ENCODE assay signal across 8 cellular contexts in the genomic region with DNA sequence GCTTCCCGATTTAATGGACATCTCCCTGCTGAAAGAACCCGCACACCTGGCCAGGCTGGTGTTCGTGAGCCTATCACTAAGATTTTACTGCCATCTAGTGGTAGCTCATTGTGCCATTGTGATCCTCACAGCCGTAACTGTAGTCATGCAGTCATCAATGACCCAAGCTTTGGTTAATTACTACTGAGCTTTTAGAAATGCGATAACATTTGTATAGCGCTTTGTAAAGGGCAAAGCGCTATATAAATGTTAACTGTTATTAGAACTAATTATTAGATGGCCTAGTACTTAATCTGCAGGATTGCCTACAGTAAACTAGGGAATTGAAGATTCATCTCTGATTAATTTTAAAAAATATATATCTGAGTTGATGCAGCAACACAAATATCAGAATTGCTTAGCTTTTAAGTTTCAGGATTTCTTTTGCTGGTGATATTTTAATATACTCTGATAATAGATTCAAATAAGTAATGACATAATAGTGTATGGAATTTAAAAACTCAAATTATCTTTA.
DNase-seq lines count a peak whose midpoint lies in the region; ATAC-seq, FAIRE-seq and TF ChIP-seq lines count a peak whose summit lies in the region.

No MANE protein-coding gene starts in this region.

- peak; percentile 92 to 96 for TF ChIP-seq CTCF in GM23338 (conservative IDR thresholded peaks at IDR 0.05; ENCODE audit: low read depth in 2 of 2)
- TF ChIP-seq CTCF in KMS-11 (conservative IDR thresholded peaks at IDR 0.05; ENCODE audit: low read depth, low read length): peak; percentile 90
- peak; percentile 54 for TF ChIP-seq CTCF in Panc1 (IDR thresholded peaks at IDR 0.05)
- peak; percentile 92 for TF ChIP-seq CTCF in foreskin keratinocyte (conservative IDR thresholded peaks at IDR 0.05)
- peak; percentile 54 to 73 (median 65) for TF ChIP-seq CTCF in pancreas (IDR thresholded peaks at IDR 0.05)
- TF ChIP-seq CTCF in uterus (IDR thresholded peaks at IDR 0.05): peak; percentile 77 to 86 (median 84)

- H3K36me3 ChIP-seq in GM23338 (ENCODE audit: insufficient read depth) (no peaks in the 10 kb centered on the region), KMS-11 (ENCODE audit: insufficient read depth) (no peaks in the 10 kb centered on the region), Panc1 (ENCODE audit: control insufficient read depth, insufficient read depth, low read length) (no peaks in the 10 kb centered on the region), pancreas (no peaks in the 10 kb centered on the region), uterus (no peaks in the 10 kb centered on the region)

- CTCF ChIA-PET in Panc1 (lab: Charles Lee): interaction anchor here (0.9 kb wide), 1 partner anchor 317 kb away, joined by 3 read pairs; no protein-coding TSS in a partner anchor

- BruUV-seq in Panc1 (replicated peaks; lab: Mats Ljungman, UMichigan): no TSS peak

- peak; percentile 97 for FAIRE-seq in G401.6 (lab: Jason Lieb, UNC)
- FAIRE-seq in pancreas (lab: Jason Lieb, UNC): no peak

- no peaks in the 10 kb centered on the region for H3F3A ChIP-seq in GM23338 (replicated peaks; ENCODE audit: low read depth)

- in situ Hi-C loops in Panc1 (cut with HindIII; ENCODE audit: low pct_unique_long_range_greater_than_20kb, low sequenced_read_pairs): no loop called here

- no peak overlapping the region for H3K4me2 ChIP-seq in GM23338
- no peak overlapping the region for H3K4me2 ChIP-seq in KMS-11

- no peaks in the 10 kb centered on the region for H3K27me3 Mint-ChIP-seq in GM23338 (ENCODE audit: insufficient read depth, low read depth, poor library complexity)

- TF ChIP-seq POLR2A in uterus (IDR thresholded peaks at IDR 0.05): no peak

- H2AFZ ChIP-seq in GM23338: no peak overlapping the region
- no peak overlapping the region for H2AFZ ChIP-seq in KMS-11 (ENCODE audit: low read depth)

- H3K27ac ChIP-seq in GM23338 (ENCODE audit: low read depth) (no peak overlapping the region), KMS-11 (no peak overlapping the region), Panc1 (ENCODE audit: low read length) (no peak overlapping the region), foreskin keratinocyte (no peak overlapping the region), pancreas (no peak overlapping the region), uterus (no peak overlapping the region)

- no peaks in the 10 kb centered on the region for H3K27me3 ChIP-seq in GM23338 (ENCODE audit: insufficient read depth)
- no peaks in the 10 kb centered on the region for H3K27me3 ChIP-seq in KMS-11 (ENCODE audit: insufficient read depth, low read depth)
- no peaks in the 10 kb centered on the region for H3K27me3 ChIP-seq in Panc1 (ENCODE audit: control insufficient read depth, insufficient read depth, low read length)
- no peaks in the 10 kb centered on the region for H3K27me3 ChIP-seq in foreskin keratinocyte
- no peaks in the 10 kb centered on the region for H3K27me3 ChIP-seq in pancreas
- H3K27me3 ChIP-seq in uterus: no peaks in the 10 kb centered on the region

- H3K9me3 ChIP-seq in Panc1 (ENCODE audit: control insufficient read depth, insufficient read depth, low read depth, low read length) (no peaks in the 10 kb centered on the region), pancreas (no peaks in the 10 kb centered on the region), uterus (no peaks in the 10 kb centered on the region)

- POLR2A ChIA-PET in Panc1 (lab: Charles Lee): no interaction called here

- peaks cover 10% of the 10 kb centered on the region for H3K36me3 Mint-ChIP-seq in GM23338 (ENCODE audit: low read depth)

- ATAC-seq in GM23338 (peak; percentile 100), Panc1 (peak; percentile 84), foreskin keratinocyte (peak; percentile 99), pancreas (peak; percentile 95 to 100 (median 98))

- H3K4me3 ChIP-seq in GM23338: no peak overlapping the region
- no peak overlapping the region for H3K4me3 ChIP-seq in KMS-11 (IDR thresholded peaks at IDR 0.05; ENCODE audit: insufficient read depth, low read depth, low read length)
- no peak overlapping the region for H3K4me3 ChIP-seq in Panc1 (ENCODE audit: low read depth in 2 of 2, low read length in 2 of 2)
- H3K4me3 ChIP-seq in pancreas: no peak overlapping the region
- no peak overlapping the region for H3K4me3 ChIP-seq in uterus

- intact Hi-C loops in Panc1 (cut with micrococcal nuclease; ENCODE audit: unreplicated experiment): loop anchor here (2.0 to 10.0 kb wide), 2 partner anchors 316 to 576 kb away; no protein-coding TSS in a partner anchor
- intact Hi-C loops in pancreas (cut with DNase I): no loop called here
- intact Hi-C loops in uterus (cut with DNase I; ENCODE audit: low total_unique reads): loop anchor here (5.0 kb wide), 1 partner anchor 1014 kb away; no protein-coding TSS in a partner anchor

- H3K9me2 ChIP-seq in GM23338 (ENCODE audit: insufficient read depth): no peaks in the 10 kb centered on the region

- H4K20me1 ChIP-seq in GM23338 (replicated peaks; ENCODE audit: insufficient read depth) (no peaks in the 10 kb centered on the region), KMS-11 (ENCODE audit: insufficient read depth) (no peaks in the 10 kb centered on the region)

- no peaks in the 10 kb centered on the region; the same call in 2 of the 3 replicates for H3K9me3 Mint-ChIP-seq in GM23338

- no peak overlapping the region for H3K4me3 Mint-ChIP-seq in GM23338

- no peak overlapping the region for H3K27ac Mint-ChIP-seq in GM23338

- H3K4me1 ChIP-seq in GM23338 (ENCODE audit: insufficient read depth) (no peaks in the 10 kb centered on the region), KMS-11 (ENCODE audit: low read depth, poor library complexity, severe bottlenecking) (peaks cover 6% of the 10 kb centered on the region), Panc1 (ENCODE audit: control insufficient read depth, insufficient read depth, low read length) (no peaks in the 10 kb centered on the region), foreskin keratinocyte (no peaks in the 10 kb centered on the region), pancreas (no peaks in the 10 kb centered on the region), uterus (no peaks in the 10 kb centered on the region)

- H3K4me1 Mint-ChIP-seq in GM23338: peaks cover 19% of the 10 kb centered on the region; the same call in 2 of the 3 replicates

- DNase-seq in GM23338 (ENCODE audit: low spot score) (peak; percentile 98), Panc1 (ENCODE audit: low read depth, low spot score) (peak; percentile 24), foreskin keratinocyte (peak; percentile 23 to 65), pancreas (peak in 5 of 6 donors; percentile 29 to 63 (median 47)), uterus (peak; percentile 25 to 60)
- DNase-seq in activated T-helper 1 cell treated with anti-CD3 and anti-CD28 coated beads, Interleukin-2, amount 50 U/mL, for 16 hours (ENCODE audit: low read depth in 1 of 2, low spot score in 1 of 2): peak; percentile 5 to 25

- no peak overlapping the region for H3K9ac ChIP-seq in KMS-11

- WGBS in pancreas, 2 donors: 2% methylated on average over 7 of the region's 7 CpGs

- no peaks in the 10 kb centered on the region for H3K79me2 ChIP-seq in GM23338 (replicated peaks; ENCODE audit: insufficient read depth)
- no peaks in the 10 kb centered on the region for H3K79me2 ChIP-seq in KMS-11 (ENCODE audit: insufficient read depth, low read depth)

TF ChIP-seq in GM23338, 12 proteins besides CTCF, POLR2A, EP300 and RAD21 (continues in another document):
- no peak for TF ChIP-seq ZNF331 (CRISPR knock-in tag; IDR thresholded peaks at IDR 0.05; ENCODE audit: low read depth)
- no peak for TF ChIP-seq JUNB (IDR thresholded peaks at IDR 0.05; ENCODE audit: unreplicated experiment)
- TF ChIP-seq EZH2 (IDR thresholded peaks at IDR 0.05; ENCODE audit: low read depth, unreplicated experiment): no peak
- no peak for TF ChIP-seq EZH2phosphoT487 (IDR thresholded peaks at IDR 0.05; ENCODE audit: unreplicated experiment)

Comparison
In these comparisons a context has a peak if more than half of its experiments do, and no peak if none do; other contexts are left out.
1. DNase-seq: peak in every context shown above with its lines; median percentile 98 in GM23338; 47 in pancreas; 44 in foreskin keratinocyte; 42 in uterus; 24 in Panc1; 15 in activated T-helper 1 cell treated with anti-CD3 and anti-CD28 coated beads, Interleukin-2, amount 50 U/mL, for 16 hours.
2. intact Hi-C loops: an anchor here in Panc1 (2.0 to 10.0 kb wide) and uterus (5.0 kb wide); none called in pancreas.